In the genomic region with DNA sequence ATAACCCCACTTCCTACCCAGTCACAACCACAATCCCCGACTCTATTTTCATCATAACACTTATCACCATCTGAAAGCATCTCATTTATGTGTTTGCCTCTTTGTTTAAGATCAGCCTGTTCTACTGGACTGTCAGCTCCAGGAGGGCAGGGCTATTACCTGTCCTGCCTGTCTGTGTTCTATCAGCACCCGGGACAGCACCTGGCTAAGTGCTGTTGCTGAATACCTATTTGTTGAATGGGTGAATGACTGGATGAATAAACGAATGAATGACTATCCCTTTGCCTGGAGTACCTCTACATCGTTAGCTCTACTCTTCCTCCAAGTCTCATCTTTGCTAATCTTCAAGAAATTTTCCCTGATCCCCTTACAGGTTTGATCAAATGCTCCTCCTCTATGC, we compare ENCODE assay signal across 31 cellular contexts.
DNase-seq lines count a peak whose midpoint lies in the region; ATAC-seq, FAIRE-seq and TF ChIP-seq lines count a peak whose summit lies in the region.
"Had no signal": no experiment of that assay in that cellular context is flagged by ENCODE, and none has a peak within 500 bp of the region (broad histone marks: within the 10 kb centered on the region; RNA-seq: fewer than 3 reads in every experiment).

No MANE protein-coding gene starts in this region.

- no peaks in the 10 kb centered on the region for H3K9me3 ChIP-seq in A549
- peaks cover 6% of the 10 kb centered on the region for H3K9me3 ChIP-seq in left ventricle myocardium inferior (replicated peaks)
- H3K9me3 ChIP-seq: SJSA1 had no signal

- no peak overlapping the region for H3K4me2 ChIP-seq in A549
- H3K4me2 ChIP-seq: BLaER1 treated with 17β-estradiol and CSF1 and Interleukin-3, amounts not matched to agents 10 nM and 100 nM; PC-9 had no signal

- no peaks in the 10 kb centered on the region for H3K27me3 ChIP-seq in H7 (ENCODE audit: control insufficient read depth, insufficient read depth, low read length)
- peaks cover 27% of the 10 kb centered on the region for H3K27me3 ChIP-seq in left ventricle myocardium inferior (ENCODE audit: low read depth)
- H3K27me3 ChIP-seq: BLaER1 treated with 17β-estradiol and CSF1 and Interleukin-3, amounts not matched to agents 10 nM and 100 nM; SJSA1 had no signal

- no peak overlapping the region for H3K4me3 Mint-ChIP-seq in WTC11
- H3K4me3 Mint-ChIP-seq: CD4-positive, alpha-beta memory T cell; T-cell had no signal

- no peak for TF ChIP-seq EP300 in A549 (IDR thresholded peaks at IDR 0.05)

- TF ChIP-seq POLR2A in A549 (IDR thresholded peaks at IDR 0.05; ENCODE audit: low read length): no peak

- H3K36me3 Mint-ChIP-seq in WTC11: no peaks in the 10 kb centered on the region
- H3K36me3 Mint-ChIP-seq: CD4-positive, alpha-beta memory T cell; T-cell had no signal

- peaks cover under 1% of the 10 kb centered on the region for H3K9me3 Mint-ChIP-seq in WTC11
- H3K9me3 Mint-ChIP-seq: T-cell had no signal

- no peak for TF ChIP-seq RAD21 in A549 (conservative IDR thresholded peaks at IDR 0.05 in 1 of 2, IDR thresholded peaks at IDR 0.05 in 1 of 2)

- no peak for FAIRE-seq in A549 (lab: Jason Lieb, UNC)
- FAIRE-seq: A204.1, GM12892, GM19239, H54 had no signal

- H3K4me3 ChIP-seq in A549 (no peak overlapping the region), H7 (ENCODE audit: insufficient read depth, low read depth, low read length) (no peak overlapping the region), left ventricle myocardium inferior (no peak overlapping the region)
- H3K4me3 ChIP-seq: BLaER1 treated with 17β-estradiol and CSF1 and Interleukin-3, amounts not matched to agents 10 nM and 100 nM; PC-9; SJSA1 had no signal

- POLR2A ChIA-PET in A549 (lab: Yijun Ruan, JAX): no interaction called here
- POLR2A ChIA-PET in WTC11 (lab: Charles Lee): no interaction called here

- no peak for TF ChIP-seq CTCF in A549 (IDR thresholded peaks at IDR 0.05)
- TF ChIP-seq CTCF in WTC11 (IDR thresholded peaks at IDR 0.05): no peak
- no peak for TF ChIP-seq CTCF in left ventricle myocardium inferior (IDR thresholded peaks at IDR 0.05; ENCODE audit: borderline replicate concordance)

- CTCF ChIA-PET in A549 (lab: Yijun Ruan, JAX): interaction anchor here (4.8 kb wide), 1 partner anchor 207 kb away, joined by 34 read pairs; no protein-coding TSS in a partner anchor
- CTCF ChIA-PET in WTC11 (lab: Charles Lee): no interaction called here

- ATAC-seq in A549 (no peak), WTC11 (no peak), HG03521 (IDR thresholded peaks at IDR 0.05; ENCODE audit: unreplicated experiment) (no peak)
- ATAC-seq: Right ventricle myocardium inferior, T-cell had no signal

- no peak overlapping the region for H3K27ac Mint-ChIP-seq in WTC11
- H3K27ac Mint-ChIP-seq: CD4-positive, alpha-beta memory T cell; T-cell had no signal

- no peaks in the 10 kb centered on the region for H3K36me3 ChIP-seq in H7 (replicated peaks; ENCODE audit: control insufficient read depth, insufficient read depth, low read length)
- no peaks in the 10 kb centered on the region for H3K36me3 ChIP-seq in left ventricle myocardium inferior
- H3K36me3 ChIP-seq: BLaER1 treated with 17β-estradiol and CSF1 and Interleukin-3, amounts not matched to agents 10 nM and 100 nM; SJSA1 had no signal

- H3K27ac ChIP-seq in A549 (no peak overlapping the region), left ventricle myocardium inferior (replicated peaks) (no peak overlapping the region)
- H3K27ac ChIP-seq: BLaER1 treated with 17β-estradiol and CSF1 and Interleukin-3, amounts not matched to agents 10 nM and 100 nM; PC-9; SJSA1 had no signal

- H3K4me1 ChIP-seq in A549 (no peaks in the 10 kb centered on the region), left ventricle myocardium inferior (no peaks in the 10 kb centered on the region)
- H3K4me1 ChIP-seq: SJSA1 had no signal

- 4% methylated on average over 4 of the region's 4 CpGs for WGBS in A549 (ENCODE audit: missing lambda C conversion rate)

- intact Hi-C loops in posterior cingulate gyrus (cut with DNase I): loop anchor here (10.0 kb wide), 1 partner anchor 63 kb away; no protein-coding TSS in a partner anchor
- intact Hi-C loops in left ventricle myocardium inferior (cut with micrococcal nuclease): no loop called here

- no peaks in the 10 kb centered on the region for H3K4me1 Mint-ChIP-seq in WTC11
- H3K4me1 Mint-ChIP-seq: CD4-positive, alpha-beta memory T cell; T-cell had no signal

- DNase-seq in A549 (ENCODE audit: low read depth in 1 of 2, low spot score in 1 of 2) (no peak), H7 (peak; percentile 55), WTC11 (ENCODE audit: low spot score) (peak; percentile 35), iPS-NIHi11 (ENCODE audit: low spot score) (peak; percentile 46), foreskin melanocyte (no peak), posterior cingulate gyrus (no peak), left ventricle myocardium inferior (no peak)
- DNase-seq: AML-193; CD4-positive, alpha-beta memory T cell; COR-L47; DMS79; GF-D8; KBM-7; MV-4-11; NCI-H1105; NCI-H146; NCI-H1930; NCI-H446; NCI-H524 treated with DMSO at 0.1 percent for 48 hours; NCI-H774; NK-92 treated with Interleukin-12 subunit alpha and Interleukin-12 subunit beta, amount 100 ng/mL, for 24 hours; PC-9; T-cell had no signal

- H3K27me3 Mint-ChIP-seq in WTC11 (ENCODE audit: low read depth): no peaks in the 10 kb centered on the region

TF ChIP-seq in A549, 52 proteins besides CTCF, POLR2A, EP300 and RAD21:
- TF ChIP-seq TP53 (CRISPR knock-in tag; IDR thresholded peaks at IDR 0.05) (no peak), SREBF2 (IDR thresholded peaks at IDR 0.05) (no peak), FOXS1 (CRISPR knock-in tag; IDR thresholded peaks at IDR 0.05) (no peak)
- TF ChIP-seq, protein P1, sequence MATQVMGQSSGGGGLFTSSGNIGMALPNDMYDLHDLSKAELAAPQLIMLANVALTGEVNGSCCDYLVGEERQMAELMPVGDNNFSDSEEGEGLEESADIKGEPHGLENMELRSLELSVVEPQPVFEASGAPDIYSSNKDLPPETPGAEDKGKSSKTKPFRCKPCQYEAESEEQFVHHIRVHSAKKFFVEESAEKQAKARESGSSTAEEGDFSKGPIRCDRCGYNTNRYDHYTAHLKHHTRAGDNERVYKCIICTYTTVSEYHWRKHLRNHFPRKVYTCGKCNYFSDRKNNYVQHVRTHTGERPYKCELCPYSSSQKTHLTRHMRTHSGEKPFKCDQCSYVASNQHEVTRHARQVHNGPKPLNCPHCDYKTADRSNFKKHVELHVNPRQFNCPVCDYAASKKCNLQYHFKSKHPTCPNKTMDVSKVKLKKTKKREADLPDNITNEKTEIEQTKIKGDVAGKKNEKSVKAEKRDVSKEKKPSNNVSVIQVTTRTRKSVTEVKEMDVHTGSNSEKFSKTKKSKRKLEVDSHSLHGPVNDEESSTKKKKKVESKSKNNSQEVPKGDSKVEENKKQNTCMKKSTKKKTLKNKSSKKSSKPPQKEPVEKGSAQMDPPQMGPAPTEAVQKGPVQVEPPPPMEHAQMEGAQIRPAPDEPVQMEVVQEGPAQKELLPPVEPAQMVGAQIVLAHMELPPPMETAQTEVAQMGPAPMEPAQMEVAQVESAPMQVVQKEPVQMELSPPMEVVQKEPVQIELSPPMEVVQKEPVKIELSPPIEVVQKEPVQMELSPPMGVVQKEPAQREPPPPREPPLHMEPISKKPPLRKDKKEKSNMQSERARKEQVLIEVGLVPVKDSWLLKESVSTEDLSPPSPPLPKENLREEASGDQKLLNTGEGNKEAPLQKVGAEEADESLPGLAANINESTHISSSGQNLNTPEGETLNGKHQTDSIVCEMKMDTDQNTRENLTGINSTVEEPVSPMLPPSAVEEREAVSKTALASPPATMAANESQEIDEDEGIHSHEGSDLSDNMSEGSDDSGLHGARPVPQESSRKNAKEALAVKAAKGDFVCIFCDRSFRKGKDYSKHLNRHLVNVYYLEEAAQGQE (IDR thresholded peaks at IDR 0.05): peak; percentile 54; the same call in 1 of the 2 replicates

TF ChIP-seq in WTC11, 78 proteins besides CTCF, POLR2A, EP300 and RAD21:
- 0 out of 2 replicates have a peak, but pooled peaks have one; percentile 29 for TF ChIP-seq FOXK1 (CRISPR knock-in tag; IDR thresholded peaks at IDR 0.05)
- TF ChIP-seq ZNF423 (CRISPR knock-in tag; IDR thresholded peaks at IDR 0.05): no peak

Comparison
In these comparisons a context has a peak if more than half of its experiments do, and no peak if none do; other contexts are left out.
1. DNase-seq: peak in H7 (single experiment), WTC11 (single experiment) and iPS-NIHi11 (single experiment); none in A549 (0 of 2), foreskin melanocyte (single experiment), posterior cingulate gyrus (0 of 10) and left ventricle myocardium inferior (single experiment).